ENCODE assay signal across 3 cellular contexts in the genomic region with DNA sequence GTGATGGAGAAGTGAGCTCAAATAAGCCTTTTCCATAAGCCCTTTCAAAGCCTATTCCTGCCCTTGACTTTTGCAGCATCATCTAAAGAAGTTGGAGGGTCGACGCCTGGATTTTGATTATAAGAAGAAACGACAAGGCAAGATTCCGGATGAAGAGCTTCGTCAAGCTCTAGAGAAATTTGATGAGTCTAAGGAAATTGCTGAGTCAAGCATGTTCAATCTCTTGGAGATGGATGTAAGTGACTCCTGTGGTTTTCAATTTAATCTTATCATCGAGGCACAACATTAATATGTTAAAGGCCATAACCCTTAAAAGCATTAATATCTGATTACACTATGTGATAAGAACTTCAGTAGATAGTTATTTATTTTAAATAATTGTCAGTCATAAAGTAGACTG.
A peak's percentile ranks its signal among the peaks of the same experiment; 100 is the strongest.
TF ChIP-seq lines count a peak whose summit lies in the region.

No MANE protein-coding gene starts in this region.

TF ChIP-seq in HepG2, 621 proteins besides CTCF, POLR2A, EP300 and RAD21:
- TF ChIP-seq PHF20 (CRISPR knock-in tag; IDR thresholded peaks at IDR 0.05) (no peak), KDM6A (CRISPR knock-in tag; IDR thresholded peaks at IDR 0.05; ENCODE audit: low read depth) (no peak), ZBTB1 (CRISPR knock-in tag; IDR thresholded peaks at IDR 0.05; ENCODE audit: borderline replicate concordance) (no peak), MAFK (conservative IDR thresholded peaks at IDR 0.05 in 1 of 2, IDR thresholded peaks at IDR 0.05 in 1 of 2; ENCODE audit: low read length in 2 of 2) (peak; percentile 74 to 81), ZNF850 (CRISPR knock-in tag; conservative IDR thresholded peaks at IDR 0.05) (no peak), MAFF (IDR thresholded peaks at IDR 0.05; ENCODE audit: low read depth, low read length) (peak; percentile 67), ZNF564 (CRISPR knock-in tag; IDR thresholded peaks at IDR 0.05) (no peak)
TF ChIP-seq in HepG2: peak in this region for 2.

TF ChIP-seq in A549, 52 proteins besides CTCF, POLR2A, EP300 and RAD21:
- TF ChIP-seq FOXS1 (CRISPR knock-in tag; IDR thresholded peaks at IDR 0.05) = no peak
- TF ChIP-seq, protein P1, sequence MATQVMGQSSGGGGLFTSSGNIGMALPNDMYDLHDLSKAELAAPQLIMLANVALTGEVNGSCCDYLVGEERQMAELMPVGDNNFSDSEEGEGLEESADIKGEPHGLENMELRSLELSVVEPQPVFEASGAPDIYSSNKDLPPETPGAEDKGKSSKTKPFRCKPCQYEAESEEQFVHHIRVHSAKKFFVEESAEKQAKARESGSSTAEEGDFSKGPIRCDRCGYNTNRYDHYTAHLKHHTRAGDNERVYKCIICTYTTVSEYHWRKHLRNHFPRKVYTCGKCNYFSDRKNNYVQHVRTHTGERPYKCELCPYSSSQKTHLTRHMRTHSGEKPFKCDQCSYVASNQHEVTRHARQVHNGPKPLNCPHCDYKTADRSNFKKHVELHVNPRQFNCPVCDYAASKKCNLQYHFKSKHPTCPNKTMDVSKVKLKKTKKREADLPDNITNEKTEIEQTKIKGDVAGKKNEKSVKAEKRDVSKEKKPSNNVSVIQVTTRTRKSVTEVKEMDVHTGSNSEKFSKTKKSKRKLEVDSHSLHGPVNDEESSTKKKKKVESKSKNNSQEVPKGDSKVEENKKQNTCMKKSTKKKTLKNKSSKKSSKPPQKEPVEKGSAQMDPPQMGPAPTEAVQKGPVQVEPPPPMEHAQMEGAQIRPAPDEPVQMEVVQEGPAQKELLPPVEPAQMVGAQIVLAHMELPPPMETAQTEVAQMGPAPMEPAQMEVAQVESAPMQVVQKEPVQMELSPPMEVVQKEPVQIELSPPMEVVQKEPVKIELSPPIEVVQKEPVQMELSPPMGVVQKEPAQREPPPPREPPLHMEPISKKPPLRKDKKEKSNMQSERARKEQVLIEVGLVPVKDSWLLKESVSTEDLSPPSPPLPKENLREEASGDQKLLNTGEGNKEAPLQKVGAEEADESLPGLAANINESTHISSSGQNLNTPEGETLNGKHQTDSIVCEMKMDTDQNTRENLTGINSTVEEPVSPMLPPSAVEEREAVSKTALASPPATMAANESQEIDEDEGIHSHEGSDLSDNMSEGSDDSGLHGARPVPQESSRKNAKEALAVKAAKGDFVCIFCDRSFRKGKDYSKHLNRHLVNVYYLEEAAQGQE (IDR thresholded peaks at IDR 0.05) = no peak
- no peak for TF ChIP-seq NR3C1 (IDR thresholded peaks at IDR 0.05)
- TF ChIP-seq MAFK (IDR thresholded peaks at IDR 0.05; ENCODE audit: partially characterized antibody) = peak; percentile 67
- no peak for TF ChIP-seq RCOR1 (IDR thresholded peaks at IDR 0.05; ENCODE audit: low read depth, low read length)

TF ChIP-seq in IMR-90, 13 proteins besides CTCF, POLR2A, EP300 and RAD21:
- no peak for TF ChIP-seq CEBPB (IDR thresholded peaks at IDR 0.05; ENCODE audit: low read depth, low read length)
- no peak for TF ChIP-seq BHLHE40 (IDR thresholded peaks at IDR 0.05; ENCODE audit: low read depth, low read length)
- TF ChIP-seq, protein P2, sequence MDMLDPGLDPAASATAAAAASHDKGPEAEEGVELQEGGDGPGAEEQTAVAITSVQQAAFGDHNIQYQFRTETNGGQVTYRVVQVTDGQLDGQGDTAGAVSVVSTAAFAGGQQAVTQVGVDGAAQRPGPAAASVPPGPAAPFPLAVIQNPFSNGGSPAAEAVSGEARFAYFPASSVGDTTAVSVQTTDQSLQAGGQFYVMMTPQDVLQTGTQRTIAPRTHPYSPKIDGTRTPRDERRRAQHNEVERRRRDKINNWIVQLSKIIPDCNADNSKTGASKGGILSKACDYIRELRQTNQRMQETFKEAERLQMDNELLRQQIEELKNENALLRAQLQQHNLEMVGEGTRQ (IDR thresholded peaks at IDR 0.05; ENCODE audit: low read depth, low read length) = no peak
- peak; percentile 61 for TF ChIP-seq MAFK (IDR thresholded peaks at IDR 0.05; ENCODE audit: low read depth, low read length)
- no peak for TF ChIP-seq CHD1 (IDR thresholded peaks at IDR 0.05; ENCODE audit: low read depth, low read length)
- no peak for TF ChIP-seq RCOR1 (IDR thresholded peaks at IDR 0.05; ENCODE audit: insufficient replicate concordance, low read length)
TF ChIP-seq in IMR-90: peak in this region for 1.
